Comparison of ENCODE assay signal across 25 cellular contexts in genomic region chr16:70570967-70571570, GRCh38. TPM values are rescaled to one million over a fixed set of nuclear protein-coding genes. Genes with fewer than 3 reads are reported as not detected.
DNase-seq lines count a peak whose midpoint lies in the region; ATAC-seq, FAIRE-seq and TF ChIP-seq lines count a peak whose summit lies in the region.
"Had no signal": no experiment of that assay in that cellular context is flagged by ENCODE, and none has a peak within 500 bp of the region (broad histone marks: within the 10 kb centered on the region; RNA-seq: fewer than 3 reads in every experiment).

No MANE protein-coding gene starts in this region.

- H3K4me2 ChIP-seq in endothelial cell of umbilical vein (ENCODE audit: insufficient read depth, low read length): no peak overlapping the region
- H3K4me2 ChIP-seq: BLaER1 had no signal

- FAIRE-seq in endothelial cell of umbilical vein (lab: Jason Lieb, UNC): no peak
- FAIRE-seq: G401.6, HTR-8/SVneo had no signal

- H3K4me3 Mint-ChIP-seq in activated CD4-positive, alpha-beta T cell treated with anti-CD3 and anti-CD28 coated beads for 36 hours: no peak overlapping the region
- H3K4me3 Mint-ChIP-seq: stimulated activated memory B cell treated with anti-CD40 and anti-IgM and Interleukin-4, amounts not matched to agents 10 μg/mL and 1 μg/mL and 100 μg/mL, for 72 hours had no signal

- H3K9me3 ChIP-seq in SJCRH30 (replicated peaks) (no peaks in the 10 kb centered on the region), endothelial cell of umbilical vein (replicated peaks; ENCODE audit: control insufficient read depth, insufficient read depth, low read length) (no peaks in the 10 kb centered on the region), gastrocnemius medialis (no peaks in the 10 kb centered on the region)
- H3K9me3 ChIP-seq: BLaER1, right atrium auricular region, tibial artery had no signal

- H3K27me3 Mint-ChIP-seq in activated CD4-positive, alpha-beta T cell treated with anti-CD3 and anti-CD28 coated beads for 36 hours: no peaks in the 10 kb centered on the region
- H3K27me3 Mint-ChIP-seq: stimulated activated memory B cell treated with anti-CD40 and anti-IgM and Interleukin-4, amounts not matched to agents 10 μg/mL and 1 μg/mL and 100 μg/mL, for 72 hours had no signal

- 0 out of 2 replicates have a peak, but pooled peaks cover 2% of the 10 kb centered on the region for H3K4me1 ChIP-seq in SJCRH30
- peaks cover 52% of the 10 kb centered on the region for H3K4me1 ChIP-seq in endothelial cell of umbilical vein (ENCODE audit: control insufficient read depth, extremely low read depth, insufficient read depth, low read length)
- peaks cover 19 to 53% of the 10 kb centered on the region in 2 donors for H3K4me1 ChIP-seq in gastrocnemius medialis
- H3K4me1 ChIP-seq: BLaER1 had no signal

- no peak overlapping the region for H3K4me3 ChIP-seq in SJCRH30
- H3K4me3 ChIP-seq in endothelial cell of umbilical vein (replicated peaks in 1 of 3; ENCODE audit: insufficient read depth in 1 of 3, low read depth in 1 of 3, low read length in 3 of 3): no peak overlapping the region
- H3K4me3 ChIP-seq in gastrocnemius medialis: no peak overlapping the region
- H3K4me3 ChIP-seq: BLaER1, dorsolateral prefrontal cortex, GM23248, right atrium auricular region, tibial artery had no signal

- H3K36me3 ChIP-seq in SJCRH30 (peaks cover 71% of the 10 kb centered on the region), endothelial cell of umbilical vein (ENCODE audit: control insufficient read depth in 2 of 2, extremely low read depth in 1 of 2, insufficient read depth in 2 of 2, low read length in 2 of 2) (peaks cover 34 to 39% of the 10 kb centered on the region in 2 experiments), gastrocnemius medialis (peaks cover 0 to 62% of the 10 kb centered on the region in 2 donors)

- no peaks in the 10 kb centered on the region for H3K27me3 ChIP-seq in SJCRH30
- H3K27me3 ChIP-seq in endothelial cell of umbilical vein (ENCODE audit: control insufficient read depth in 2 of 2, insufficient read depth in 2 of 2, low read length in 2 of 2): no peaks in the 10 kb centered on the region
- H3K27me3 ChIP-seq in gastrocnemius medialis: no peaks in the 10 kb centered on the region
- H3K27me3 ChIP-seq: BLaER1, dorsolateral prefrontal cortex, right atrium auricular region, tibial artery had no signal

- DNase-seq in activated CD4-positive, alpha-beta T cell treated with anti-CD3 and anti-CD28 coated beads for 36 hours: no peak
- DNase-seq in activated CD4-positive, alpha-beta T cell treated with anti-CD3 and anti-CD28 coated beads for 4 hours: no peak
- DNase-seq in SJCRH30 (peak; percentile 26 to 47), endothelial cell of umbilical vein (ENCODE audit: low read depth, low spot score) (no peak), gastrocnemius medialis (no peak), AG08395 (ENCODE audit: low spot score) (no peak)
- no peak for DNase-seq in activated effector memory CD4-positive, alpha-beta T cell treated with anti-CD3 and anti-CD28 coated beads, Interleukin-2, amount 50 U/mL, for 16 hours
- DNase-seq in effector CD8-positive, alpha-beta T cell (lab: John Stamatoyannopoulos, UW): no peak
- DNase-seq: activated naive CD4-positive, alpha-beta T cell treated with Interleukin-2 at 50 U/mL for 16 hours; dorsolateral prefrontal cortex; GM23248; Kasumi-1; NCI-H1105; NCI-H510A treated with DMSO at 0.1 percent for 48 hours; nucleus accumbens; RPMI8226; T-helper 9 cell; tibial artery had no signal

- H3K9ac ChIP-seq in endothelial cell of umbilical vein (replicated peaks; ENCODE audit: extremely low read depth, insufficient read depth, low read length): no peak overlapping the region
- H3K9ac ChIP-seq: BLaER1, GM23248 had no signal

- peaks cover 18% of the 10 kb centered on the region for H3K4me1 Mint-ChIP-seq in activated CD4-positive, alpha-beta T cell treated with anti-CD3 and anti-CD28 coated beads for 36 hours

- BruUV-seq in endothelial cell of umbilical vein (replicated peaks; lab: Mats Ljungman, UMichigan): no TSS peak

- H3K9me3 Mint-ChIP-seq in activated CD4-positive, alpha-beta T cell treated with anti-CD3 and anti-CD28 coated beads for 36 hours (ENCODE audit: low read depth): no peaks in the 10 kb centered on the region
- H3K9me3 Mint-ChIP-seq: stimulated activated memory B cell treated with anti-CD40 and anti-IgM and Interleukin-4, amounts not matched to agents 10 μg/mL and 1 μg/mL and 100 μg/mL, for 72 hours had no signal

- CTCF ChIA-PET in activated CD4-positive, alpha-beta T cell treated with anti-CD3 and anti-CD28 coated beads for 36 hours (lab: Charles Lee): no interaction called here
- CTCF ChIA-PET in endothelial cell of umbilical vein (lab: Charles Lee): interaction anchor here (15.0 kb wide), 1 partner anchor 82 kb away, joined by 175 read pairs; no protein-coding TSS in a partner anchor

- POLR2A ChIA-PET in activated CD4-positive, alpha-beta T cell treated with anti-CD3 and anti-CD28 coated beads for 36 hours (lab: Charles Lee): no interaction called here
- POLR2A ChIA-PET in endothelial cell of umbilical vein (lab: Charles Lee): no interaction called here

- dilution Hi-C loops in endothelial cell of umbilical vein (cut with MboI; ENCODE audit: extremely low pct_ligation_motif_present, low sequenced_read_pairs): no loop called here

- TF ChIP-seq POLR2A in endothelial cell of umbilical vein (IDR thresholded peaks at IDR 0.05; ENCODE audit: low read depth, low read length) (no peak), gastrocnemius medialis (IDR thresholded peaks at IDR 0.05) (no peak)

- in situ Hi-C loops in gastrocnemius medialis (cut with MboI; ENCODE audit: low sequenced_read_pairs in 4 of 4): no loop called here

- peaks cover 70% of the 10 kb centered on the region for H3K36me3 Mint-ChIP-seq in activated CD4-positive, alpha-beta T cell treated with anti-CD3 and anti-CD28 coated beads for 36 hours (ENCODE audit: low read depth)

- intact Hi-C loops in activated CD4-positive, alpha-beta T cell treated with anti-CD3 and anti-CD28 coated beads for 36 hours (cut with DNase I, micrococcal nuclease): loop anchor here in 1 of 2 experiments (5.0 kb wide), 1 partner anchor 44 kb away; no protein-coding TSS in a partner anchor
- intact Hi-C loops in endothelial cell of umbilical vein (cut with micrococcal nuclease): loop anchor here (5.0 to 10.0 kb wide), 2 partner anchors 44 to 204 kb away; no protein-coding TSS in a partner anchor
- intact Hi-C loops in gastrocnemius medialis (cut with DNase I; ENCODE audit: low total_unique reads): no loop called here

- H2AFZ ChIP-seq in endothelial cell of umbilical vein (ENCODE audit: low read depth, low read length): no peak overlapping the region
- H2AFZ ChIP-seq: GM23248 had no signal

- H3K27ac Mint-ChIP-seq in activated CD4-positive, alpha-beta T cell treated with anti-CD3 and anti-CD28 coated beads for 36 hours: peak overlapping the region; percentile 73
- H3K27ac Mint-ChIP-seq: stimulated activated memory B cell treated with anti-CD40 and anti-IgM and Interleukin-4, amounts not matched to agents 10 μg/mL and 1 μg/mL and 100 μg/mL, for 72 hours had no signal

- no peaks in the 10 kb centered on the region for H3K9me1 ChIP-seq in endothelial cell of umbilical vein (replicated peaks; ENCODE audit: control insufficient read depth, extremely low read depth, insufficient read depth, low read length)

- no peak for TF ChIP-seq CTCF in endothelial cell of umbilical vein (IDR thresholded peaks at IDR 0.05; ENCODE audit: extremely low read depth in 1 of 2, insufficient read depth in 1 of 2, low read depth in 1 of 2, low read length in 2 of 2)
- no peak for TF ChIP-seq CTCF in gastrocnemius medialis (IDR thresholded peaks at IDR 0.05 in 4 of 5, conservative IDR thresholded peaks at IDR 0.05 in 1 of 5)

- no peak for ATAC-seq in activated CD4-positive, alpha-beta T cell treated with anti-CD3 and anti-CD28 coated beads for 36 hours
- no peak for ATAC-seq in gastrocnemius medialis
- ATAC-seq: SK-N-SH treated with all-trans-retinoic acid at 6 μM for 48 hours; stimulated activated memory B cell treated with anti-CD40 and anti-IgM and Interleukin-4, amounts not matched to agents 10 μg/mL and 1 μg/mL and 100 μg/mL, for 72 hours had no signal

- H4K20me1 ChIP-seq in endothelial cell of umbilical vein (replicated peaks; ENCODE audit: control insufficient read depth, extremely low read depth, insufficient read depth, low read length): no peaks in the 10 kb centered on the region

- peaks cover 9% of the 10 kb centered on the region for H3K79me2 ChIP-seq in endothelial cell of umbilical vein (ENCODE audit: control insufficient read depth, insufficient read depth, low read length)

- no peak overlapping the region for H3K27ac ChIP-seq in SJCRH30
- peak overlapping the region; percentile 9 for H3K27ac ChIP-seq in endothelial cell of umbilical vein (ENCODE audit: insufficient read depth, low read depth, low read length)
- H3K27ac ChIP-seq in gastrocnemius medialis: peak overlapping the region; percentile 31 to 95 (median 91)
- H3K27ac ChIP-seq: 22Rv1, BLaER1, GM23248 had no signal

RNA-seq across cellular contexts. Expression of gene SF3B3, which starts 47.5 kb away (rescaled TPM):
- total RNA-seq in activated CD4-positive, alpha-beta T cell treated with anti-CD3 and anti-CD28 coated beads for 36 hours: 100 to 1,000 TPM; 533 to 545 TPM
- total RNA-seq in SJCRH30 (2014; rRNA removed; shearing (Covaris generic)): 270 and 318 TPM in 2 replicates
- total RNA-seq in endothelial cell of umbilical vein (303 and 324 TPM in 2 replicates), gastrocnemius medialis (100 to 1,000 TPM in 2 of 4 donors, 10 to 100 TPM in 2; 71.0 to 110 (median 97.2) TPM)
- polyA plus RNA-seq in endothelial cell of umbilical vein: 143 and 167 TPM in 2 replicates
- 97.5 and 121 TPM in 2 replicates for polyA plus RNA-seq in endothelial cell of umbilical vein (2011; cell fraction: cytosol; rRNA removed)
- polyA plus RNA-seq in endothelial cell of umbilical vein (2011; cell fraction: nucleus; rRNA removed): 202 and 232 TPM in 2 replicates
- 215 and 228 TPM in 2 replicates for polyA plus RNA-seq in endothelial cell of umbilical vein (2012)
- polyA minus RNA-seq in endothelial cell of umbilical vein: 242 and 275 TPM in 2 replicates
- polyA minus RNA-seq in endothelial cell of umbilical vein (2011; cell fraction: cytosol; rRNA and poly(A)+ RNA removed): 199 TPM
- 107 and 195 TPM in 2 replicates for polyA minus RNA-seq in endothelial cell of umbilical vein (2011; cell fraction: nucleus; rRNA and poly(A)+ RNA removed)

RNA-seq across cellular contexts. Expression of gene COG4, which starts 47.7 kb away (rescaled TPM):
- total RNA-seq in activated CD4-positive, alpha-beta T cell treated with anti-CD3 and anti-CD28 coated beads for 36 hours: 10 to 100 TPM; 33.5 to 37.6 TPM
- 25.4 and 26.4 TPM in 2 replicates for total RNA-seq in SJCRH30 (2014; rRNA removed; shearing (Covaris generic))
- total RNA-seq in endothelial cell of umbilical vein (46.5 and 61.2 TPM in 2 replicates), gastrocnemius medialis (100 to 1,000 TPM in 1 of 4 donors, 10 to 100 TPM in 3; 71.8 to 113 (median 82.0) TPM)
- 53.7 and 56.2 TPM in 2 replicates for polyA plus RNA-seq in endothelial cell of umbilical vein
- 37.9 and 45.2 TPM in 2 replicates for polyA plus RNA-seq in endothelial cell of umbilical vein (2011; cell fraction: cytosol; rRNA removed)
- 153 and 193 TPM in 2 replicates for polyA plus RNA-seq in endothelial cell of umbilical vein (2011; cell fraction: nucleus; rRNA removed)
- 47.6 and 53.5 TPM in 2 replicates for polyA plus RNA-seq in endothelial cell of umbilical vein (2012)
- polyA minus RNA-seq in endothelial cell of umbilical vein: 46.8 and 58.7 TPM in 2 replicates
- polyA minus RNA-seq in endothelial cell of umbilical vein (2011; cell fraction: cytosol; rRNA and poly(A)+ RNA removed): 21.6 TPM
- 33.1 and 34.6 TPM in 2 replicates for polyA minus RNA-seq in endothelial cell of umbilical vein (2011; cell fraction: nucleus; rRNA and poly(A)+ RNA removed)

Comparison
In these comparisons a context has a peak if more than half of its experiments do, and no peak if none do; other contexts are left out.
1. DNase-seq: peak in SJCRH30 (2 of 2); none in activated CD4-positive, alpha-beta T cell treated with anti-CD3 and anti-CD28 coated beads for 36 hours (single experiment), activated CD4-positive, alpha-beta T cell treated with anti-CD3 and anti-CD28 coated beads for 4 hours (0 of 2), endothelial cell of umbilical vein (single experiment), gastrocnemius medialis (0 of 2), activated effector memory CD4-positive, alpha-beta T cell treated with anti-CD3 and anti-CD28 coated beads, Interleukin-2, amount 50 U/mL, for 16 hours (single experiment), effector CD8-positive, alpha-beta T cell (single experiment) and AG08395 (single experiment).